Comparison of ENCODE assay signal across 9 cellular contexts in the genomic region with DNA sequence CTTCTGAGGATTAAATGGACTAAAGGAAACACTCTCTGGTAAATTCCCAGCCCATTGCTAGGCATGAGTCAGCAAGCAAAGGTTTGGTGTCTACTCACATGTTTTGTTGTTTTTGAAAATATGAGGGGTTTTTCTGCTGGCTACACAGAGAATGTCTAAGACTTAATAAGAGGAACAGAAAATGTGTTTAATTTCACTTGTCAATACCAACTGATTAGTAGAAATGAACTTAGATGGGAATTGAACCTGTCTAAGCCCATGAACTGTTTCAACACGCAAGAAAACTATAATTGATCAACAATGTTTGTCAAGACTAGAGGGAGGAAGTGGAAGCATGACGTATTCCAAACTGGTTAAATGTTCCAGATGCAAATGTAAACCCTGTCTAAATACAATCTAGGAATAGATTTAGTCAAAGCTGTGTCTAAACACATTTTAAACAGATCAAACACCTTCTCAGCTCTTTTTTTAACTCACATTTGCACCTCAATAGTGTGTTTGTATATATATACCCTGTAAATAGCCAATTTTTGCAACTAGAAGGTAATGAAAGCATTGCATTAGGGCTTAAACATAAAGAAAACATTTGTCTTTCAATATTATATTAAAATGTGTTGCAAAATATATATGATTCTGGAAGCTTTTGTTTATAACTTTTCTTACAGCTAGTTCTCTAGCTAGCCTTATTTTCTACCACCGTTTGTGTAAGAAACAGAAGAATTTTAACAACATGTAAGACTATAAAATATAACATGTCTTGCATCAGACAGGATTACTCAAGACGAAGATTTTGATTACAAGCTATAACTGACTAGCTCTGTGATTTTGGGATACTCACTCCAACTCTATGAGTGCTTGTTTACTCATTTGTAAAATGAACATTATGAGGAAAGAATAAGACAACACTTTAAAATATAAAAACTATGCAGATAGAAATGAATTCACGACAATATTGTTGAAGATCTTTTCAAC.
DNase-seq lines count a peak whose midpoint lies in the region; ATAC-seq and TF ChIP-seq lines count a peak whose summit lies in the region.
"Had no signal": no experiment of that assay in that cellular context is flagged by ENCODE, and none has a peak within 500 bp of the region (broad histone marks: within the 10 kb centered on the region; RNA-seq: fewer than 3 reads in every experiment).

No MANE protein-coding gene starts in this region.

- H3K27ac ChIP-seq in Panc1 (ENCODE audit: low read length) = no peak overlapping the region
- H3K27ac ChIP-seq in mesodermal cell (ENCODE audit: low read depth, low read length, severe bottlenecking) = peak overlapping the region; percentile 77

- ATAC-seq in GM18868 (IDR thresholded peaks at IDR 0.05; ENCODE audit: unreplicated experiment) (peak; percentile 88), HG02852 (IDR thresholded peaks at IDR 0.05; ENCODE audit: unreplicated experiment) (peak; percentile 74), Panc1 (no peak), HG03520 (IDR thresholded peaks at IDR 0.05; ENCODE audit: unreplicated experiment) (no peak), GM21447 (IDR thresholded peaks at IDR 0.05; ENCODE audit: unreplicated experiment) (no peak)
- no peak for ATAC-seq in stimulated activated naive B cell treated with anti-CD40 and anti-IgM and Interleukin-4, amounts not matched to agents 10 μg/mL and 1 μg/mL and 100 μg/mL, for 72 hours (replicated peaks)

- H3K36me3 Mint-ChIP-seq in stimulated activated naive B cell treated with anti-CD40 and anti-IgM and Interleukin-4, amounts not matched to agents 10 μg/mL and 1 μg/mL and 100 μg/mL, for 72 hours = no peaks in the 10 kb centered on the region
- H3K36me3 Mint-ChIP-seq: memory B cell had no signal

- H3K36me3 ChIP-seq in Panc1 (ENCODE audit: control insufficient read depth, insufficient read depth, low read length) (no peaks in the 10 kb centered on the region), mesodermal cell (ENCODE audit: control insufficient read depth, insufficient read depth, low read length) (no peaks in the 10 kb centered on the region)

- peaks cover 4% of the 10 kb centered on the region; the same call in 1 of the 2 replicates for H3K4me1 ChIP-seq in Panc1 (ENCODE audit: control insufficient read depth, insufficient read depth, low read length)
- peaks cover 20% of the 10 kb centered on the region for H3K4me1 ChIP-seq in mesodermal cell (ENCODE audit: control insufficient read depth, insufficient read depth, low read length, poor library complexity, severe bottlenecking)

- H3K27me3 ChIP-seq in Panc1 (ENCODE audit: control insufficient read depth, insufficient read depth, low read length) = no peaks in the 10 kb centered on the region

- H3K27ac Mint-ChIP-seq in stimulated activated naive B cell treated with anti-CD40 and anti-IgM and Interleukin-4, amounts not matched to agents 10 μg/mL and 1 μg/mL and 100 μg/mL, for 72 hours = no peak overlapping the region
- H3K27ac Mint-ChIP-seq: memory B cell had no signal

- POLR2A ChIA-PET in Panc1 (lab: Charles Lee) = no interaction called here

- no peak for TF ChIP-seq CTCF in Panc1 (IDR thresholded peaks at IDR 0.05)

- in situ Hi-C loops in Panc1 (cut with HindIII; ENCODE audit: low pct_unique_long_range_greater_than_20kb, low sequenced_read_pairs) = no loop called here

- H3K4me1 Mint-ChIP-seq in stimulated activated naive B cell treated with anti-CD40 and anti-IgM and Interleukin-4, amounts not matched to agents 10 μg/mL and 1 μg/mL and 100 μg/mL, for 72 hours = no peaks in the 10 kb centered on the region
- H3K4me1 Mint-ChIP-seq: memory B cell had no signal

- H3K27me3 Mint-ChIP-seq in stimulated activated naive B cell treated with anti-CD40 and anti-IgM and Interleukin-4, amounts not matched to agents 10 μg/mL and 1 μg/mL and 100 μg/mL, for 72 hours = no peaks in the 10 kb centered on the region
- H3K27me3 Mint-ChIP-seq: memory B cell had no signal

- intact Hi-C loops in Panc1 (cut with micrococcal nuclease; ENCODE audit: unreplicated experiment) = no loop called here

- H3K4me3 ChIP-seq in Panc1 (ENCODE audit: low read depth in 2 of 2, low read length in 2 of 2) (no peak overlapping the region), mesodermal cell (ENCODE audit: extremely low read depth, insufficient read depth, low read length, poor library complexity, severe bottlenecking) (no peak overlapping the region)

- no peaks in the 10 kb centered on the region for H3K9me3 Mint-ChIP-seq in stimulated activated naive B cell treated with anti-CD40 and anti-IgM and Interleukin-4, amounts not matched to agents 10 μg/mL and 1 μg/mL and 100 μg/mL, for 72 hours

- H3K9me3 ChIP-seq in Panc1 (ENCODE audit: control insufficient read depth, insufficient read depth, low read depth, low read length) (no peaks in the 10 kb centered on the region), mesodermal cell (ENCODE audit: control insufficient read depth, low read length) (no peaks in the 10 kb centered on the region)

- peak; percentile 25 for DNase-seq in Panc1 (ENCODE audit: low read depth, low spot score)
- no peak for DNase-seq in NCI-H748 (lab: John Stamatoyannopoulos, UW; ENCODE audit: unreplicated experiment)
- no peak for DNase-seq in stimulated activated naive B cell treated with anti-CD40 and anti-IgM and Interleukin-4, amounts not matched to agents 10 μg/mL and 1 μg/mL and 100 μg/mL, for 72 hours

- BruUV-seq in Panc1 (replicated peaks; lab: Mats Ljungman, UMichigan) = no TSS peak

- WGBS in mesodermal cell (ENCODE audit: insufficient coverage in 2 of 2), 2 experiments = 100% methylated on average over 1 of the region's 5 CpGs; no CpG with 5 or more reads in 1 of the 2 experiments

- CTCF ChIA-PET in Panc1 (lab: Charles Lee) = no interaction called here

- no peak overlapping the region for H3K4me3 Mint-ChIP-seq in stimulated activated naive B cell treated with anti-CD40 and anti-IgM and Interleukin-4, amounts not matched to agents 10 μg/mL and 1 μg/mL and 100 μg/mL, for 72 hours
- H3K4me3 Mint-ChIP-seq: memory B cell had no signal

Comparison
In these comparisons a context has a peak if more than half of its experiments do, and no peak if none do; other contexts are left out.
1. ATAC-seq: peak in GM18868 (single experiment) and HG02852 (single experiment); none in Panc1 (single experiment), HG03520 (single experiment), stimulated activated naive B cell treated with anti-CD40 and anti-IgM and Interleukin-4, amounts not matched to agents 10 μg/mL and 1 μg/mL and 100 μg/mL, for 72 hours (0 of 2) and GM21447 (single experiment).